Comparison of ENCODE assay signal across 1 cellular context in genomic region chrX:46580613-46581012, GRCh38.
A peak's percentile ranks its signal among the peaks of the same experiment; 100 is the strongest.
TF ChIP-seq lines count a peak whose summit lies in the region.

No MANE protein-coding gene starts in this region.

TF ChIP-seq in GM12878, 131 proteins besides CTCF, POLR2A, EP300 and RAD21 (continued from another document and continues in another):
- TF ChIP-seq, protein P1, sequence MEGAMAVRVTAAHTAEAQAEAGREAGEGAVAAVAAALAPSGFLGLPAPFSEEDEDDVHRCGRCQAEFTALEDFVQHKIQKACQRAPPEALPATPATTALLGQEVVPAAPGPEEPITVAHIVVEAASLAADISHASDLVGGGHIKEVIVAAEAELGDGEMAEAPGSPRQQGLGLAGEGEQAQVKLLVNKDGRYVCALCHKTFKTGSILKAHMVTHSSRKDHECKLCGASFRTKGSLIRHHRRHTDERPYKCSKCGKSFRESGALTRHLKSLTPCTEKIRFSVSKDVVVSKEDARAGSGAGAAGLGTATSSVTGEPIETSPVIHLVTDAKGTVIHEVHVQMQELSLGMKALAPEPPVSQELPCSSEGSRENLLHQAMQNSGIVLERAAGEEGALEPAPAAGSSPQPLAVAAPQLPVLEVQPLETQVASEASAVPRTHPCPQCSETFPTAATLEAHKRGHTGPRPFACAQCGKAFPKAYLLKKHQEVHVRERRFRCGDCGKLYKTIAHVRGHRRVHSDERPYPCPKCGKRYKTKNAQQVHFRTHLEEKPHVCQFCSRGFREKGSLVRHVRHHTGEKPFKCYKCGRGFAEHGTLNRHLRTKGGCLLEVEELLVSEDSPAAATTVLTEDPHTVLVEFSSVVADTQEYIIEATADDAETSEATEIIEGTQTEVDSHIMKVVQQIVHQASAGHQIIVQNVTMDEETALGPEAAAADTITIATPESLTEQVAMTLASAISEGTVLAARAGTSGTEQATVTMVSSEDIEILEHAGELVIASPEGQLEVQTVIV (IDR thresholded peaks at IDR 0.05; ENCODE audit: borderline replicate concordance, partially characterized antibody), result no peak
- no peak for TF ChIP-seq ESRRA (IDR thresholded peaks at IDR 0.05; ENCODE audit: low read length)
- TF ChIP-seq, protein P2, sequence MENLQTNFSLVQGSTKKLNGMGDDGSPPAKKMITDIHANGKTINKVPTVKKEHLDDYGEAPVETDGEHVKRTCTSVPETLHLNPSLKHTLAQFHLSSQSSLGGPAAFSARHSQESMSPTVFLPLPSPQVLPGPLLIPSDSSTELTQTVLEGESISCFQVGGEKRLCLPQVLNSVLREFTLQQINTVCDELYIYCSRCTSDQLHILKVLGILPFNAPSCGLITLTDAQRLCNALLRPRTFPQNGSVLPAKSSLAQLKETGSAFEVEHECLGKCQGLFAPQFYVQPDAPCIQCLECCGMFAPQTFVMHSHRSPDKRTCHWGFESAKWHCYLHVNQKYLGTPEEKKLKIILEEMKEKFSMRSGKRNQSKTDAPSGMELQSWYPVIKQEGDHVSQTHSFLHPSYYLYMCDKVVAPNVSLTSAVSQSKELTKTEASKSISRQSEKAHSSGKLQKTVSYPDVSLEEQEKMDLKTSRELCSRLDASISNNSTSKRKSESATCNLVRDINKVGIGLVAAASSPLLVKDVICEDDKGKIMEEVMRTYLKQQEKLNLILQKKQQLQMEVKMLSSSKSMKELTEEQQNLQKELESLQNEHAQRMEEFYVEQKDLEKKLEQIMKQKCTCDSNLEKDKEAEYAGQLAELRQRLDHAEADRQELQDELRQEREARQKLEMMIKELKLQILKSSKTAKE (IDR thresholded peaks at IDR 0.05; ENCODE audit: low read depth, poor library complexity, severe bottlenecking), result no peak
- TF ChIP-seq MEF2B (IDR thresholded peaks at IDR 0.05; ENCODE audit: partially characterized antibody, poor library complexity, severe bottlenecking), result no peak
- TF ChIP-seq STAT1 (conservative IDR thresholded peaks at IDR 0.05), result no peak
- no peak for TF ChIP-seq EGR1 (IDR thresholded peaks at IDR 0.05; ENCODE audit: borderline replicate concordance in 1 of 2, low read depth in 2 of 2, low read length in 2 of 2)
- TF ChIP-seq KAT2A (conservative IDR thresholded peaks at IDR 0.05; ENCODE audit: control insufficient read depth, low read depth, low read length), result no peak
- no peak for TF ChIP-seq HDGF (IDR thresholded peaks at IDR 0.05)
- peak in 1 of 2 experiments; percentile 51; a peak in 1 of 4 replicates for TF ChIP-seq ETV6 (conservative IDR thresholded peaks at IDR 0.05 in 1 of 2, IDR thresholded peaks at IDR 0.05 in 1 of 2; ENCODE audit: borderline replicate concordance in 1 of 2, low read depth in 1 of 2)
- TF ChIP-seq, protein P3, sequence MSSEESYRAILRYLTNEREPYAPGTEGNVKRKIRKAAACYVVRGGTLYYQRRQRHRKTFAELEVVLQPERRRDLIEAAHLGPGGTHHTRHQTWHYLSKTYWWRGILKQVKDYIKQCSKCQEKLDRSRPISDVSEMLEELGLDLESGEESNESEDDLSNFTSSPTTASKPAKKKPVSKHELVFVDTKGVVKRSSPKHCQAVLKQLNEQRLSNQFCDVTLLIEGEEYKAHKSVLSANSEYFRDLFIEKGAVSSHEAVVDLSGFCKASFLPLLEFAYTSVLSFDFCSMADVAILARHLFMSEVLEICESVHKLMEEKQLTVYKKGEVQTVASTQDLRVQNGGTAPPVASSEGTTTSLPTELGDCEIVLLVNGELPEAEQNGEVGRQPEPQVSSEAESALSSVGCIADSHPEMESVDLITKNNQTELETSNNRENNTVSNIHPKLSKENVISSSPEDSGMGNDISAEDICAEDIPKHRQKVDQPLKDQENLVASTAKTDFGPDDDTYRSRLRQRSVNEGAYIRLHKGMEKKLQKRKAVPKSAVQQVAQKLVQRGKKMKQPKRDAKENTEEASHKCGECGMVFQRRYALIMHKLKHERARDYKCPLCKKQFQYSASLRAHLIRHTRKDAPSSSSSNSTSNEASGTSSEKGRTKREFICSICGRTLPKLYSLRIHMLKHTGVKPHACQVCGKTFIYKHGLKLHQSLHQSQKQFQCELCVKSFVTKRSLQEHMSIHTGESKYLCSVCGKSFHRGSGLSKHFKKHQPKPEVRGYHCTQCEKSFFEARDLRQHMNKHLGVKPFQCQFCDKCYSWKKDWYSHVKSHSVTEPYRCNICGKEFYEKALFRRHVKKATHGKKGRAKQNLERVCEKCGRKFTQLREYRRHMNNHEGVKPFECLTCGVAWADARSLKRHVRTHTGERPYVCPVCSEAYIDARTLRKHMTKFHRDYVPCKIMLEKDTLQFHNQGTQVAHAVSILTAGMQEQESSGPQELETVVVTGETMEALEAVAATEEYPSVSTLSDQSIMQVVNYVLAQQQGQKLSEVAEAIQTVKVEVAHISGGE (CRISPR knock-in tag; IDR thresholded peaks at IDR 0.05), result no peak
- TF ChIP-seq, protein P4, sequence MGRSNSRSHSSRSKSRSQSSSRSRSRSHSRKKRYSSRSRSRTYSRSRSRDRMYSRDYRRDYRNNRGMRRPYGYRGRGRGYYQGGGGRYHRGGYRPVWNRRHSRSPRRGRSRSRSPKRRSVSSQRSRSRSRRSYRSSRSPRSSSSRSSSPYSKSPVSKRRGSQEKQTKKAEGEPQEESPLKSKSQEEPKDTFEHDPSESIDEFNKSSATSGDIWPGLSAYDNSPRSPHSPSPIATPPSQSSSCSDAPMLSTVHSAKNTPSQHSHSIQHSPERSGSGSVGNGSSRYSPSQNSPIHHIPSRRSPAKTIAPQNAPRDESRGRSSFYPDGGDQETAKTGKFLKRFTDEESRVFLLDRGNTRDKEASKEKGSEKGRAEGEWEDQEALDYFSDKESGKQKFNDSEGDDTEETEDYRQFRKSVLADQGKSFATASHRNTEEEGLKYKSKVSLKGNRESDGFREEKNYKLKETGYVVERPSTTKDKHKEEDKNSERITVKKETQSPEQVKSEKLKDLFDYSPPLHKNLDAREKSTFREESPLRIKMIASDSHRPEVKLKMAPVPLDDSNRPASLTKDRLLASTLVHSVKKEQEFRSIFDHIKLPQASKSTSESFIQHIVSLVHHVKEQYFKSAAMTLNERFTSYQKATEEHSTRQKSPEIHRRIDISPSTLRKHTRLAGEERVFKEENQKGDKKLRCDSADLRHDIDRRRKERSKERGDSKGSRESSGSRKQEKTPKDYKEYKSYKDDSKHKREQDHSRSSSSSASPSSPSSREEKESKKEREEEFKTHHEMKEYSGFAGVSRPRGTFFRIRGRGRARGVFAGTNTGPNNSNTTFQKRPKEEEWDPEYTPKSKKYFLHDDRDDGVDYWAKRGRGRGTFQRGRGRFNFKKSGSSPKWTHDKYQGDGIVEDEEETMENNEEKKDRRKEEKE (IDR thresholded peaks at IDR 0.05), result no peak
- TF ChIP-seq, protein P5, sequence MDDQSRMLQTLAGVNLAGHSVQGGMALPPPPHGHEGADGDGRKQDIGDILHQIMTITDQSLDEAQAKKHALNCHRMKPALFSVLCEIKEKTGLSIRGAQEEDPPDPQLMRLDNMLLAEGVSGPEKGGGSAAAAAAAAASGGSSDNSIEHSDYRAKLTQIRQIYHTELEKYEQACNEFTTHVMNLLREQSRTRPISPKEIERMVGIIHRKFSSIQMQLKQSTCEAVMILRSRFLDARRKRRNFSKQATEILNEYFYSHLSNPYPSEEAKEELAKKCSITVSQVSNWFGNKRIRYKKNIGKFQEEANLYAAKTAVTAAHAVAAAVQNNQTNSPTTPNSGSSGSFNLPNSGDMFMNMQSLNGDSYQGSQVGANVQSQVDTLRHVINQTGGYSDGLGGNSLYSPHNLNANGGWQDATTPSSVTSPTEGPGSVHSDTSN (IDR thresholded peaks at IDR 0.05; ENCODE audit: insufficient replicate concordance, low read depth, low read length), result no peak
- TF ChIP-seq TCF3 (IDR thresholded peaks at IDR 0.05; ENCODE audit: borderline replicate concordance, insufficient read depth, low read depth, low read length), result no peak
- TF ChIP-seq SMAD1 (IDR thresholded peaks at IDR 0.05; ENCODE audit: low read depth, partially characterized antibody), result no peak
- no peak for TF ChIP-seq CEBPZ (IDR thresholded peaks at IDR 0.05; ENCODE audit: low read depth, low read length)
- peak; percentile 78; the same call in 1 of the 2 replicates for TF ChIP-seq BCL11A (IDR thresholded peaks at IDR 0.05; ENCODE audit: low read depth, low read length)
- 0 out of 2 replicates have a peak, but pooled peaks have one; percentile 15 for TF ChIP-seq MTA2 (IDR thresholded peaks at IDR 0.05; ENCODE audit: low read depth)
- no peak for TF ChIP-seq TCF7 (IDR thresholded peaks at IDR 0.05; ENCODE audit: borderline replicate concordance)
- no peak for TF ChIP-seq CBX5 (IDR thresholded peaks at IDR 0.05; ENCODE audit: low read depth)
- no peak for TF ChIP-seq E2F4 (IDR thresholded peaks at IDR 0.05; ENCODE audit: low read depth, low read length)
- TF ChIP-seq NFXL1 (IDR thresholded peaks at IDR 0.05; ENCODE audit: borderline replicate concordance), result no peak
- no peak for TF ChIP-seq TBL1XR1 (IDR thresholded peaks at IDR 0.05; ENCODE audit: low read depth, low read length)
- TF ChIP-seq ZNF384 (IDR thresholded peaks at IDR 0.05; ENCODE audit: borderline replicate concordance, low read depth, low read length), result no peak
- no peak for TF ChIP-seq ZNF207 (IDR thresholded peaks at IDR 0.05; ENCODE audit: borderline replicate concordance)
- no peak for TF ChIP-seq RCOR1 (conservative IDR thresholded peaks at IDR 0.05; ENCODE audit: low read depth, low read length)
- TF ChIP-seq POLR2AphosphoS2 (IDR thresholded peaks at IDR 0.05; ENCODE audit: low read depth, low read length), result no peak
- no peak for TF ChIP-seq KDM1A (IDR thresholded peaks at IDR 0.05; ENCODE audit: borderline replicate concordance)
- TF ChIP-seq, protein P6, sequence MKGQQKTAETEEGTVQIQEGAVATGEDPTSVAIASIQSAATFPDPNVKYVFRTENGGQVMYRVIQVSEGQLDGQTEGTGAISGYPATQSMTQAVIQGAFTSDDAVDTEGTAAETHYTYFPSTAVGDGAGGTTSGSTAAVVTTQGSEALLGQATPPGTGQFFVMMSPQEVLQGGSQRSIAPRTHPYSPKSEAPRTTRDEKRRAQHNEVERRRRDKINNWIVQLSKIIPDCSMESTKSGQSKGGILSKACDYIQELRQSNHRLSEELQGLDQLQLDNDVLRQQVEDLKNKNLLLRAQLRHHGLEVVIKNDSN (IDR thresholded peaks at IDR 0.05; ENCODE audit: borderline replicate concordance, extremely low read length, insufficient read depth, low read depth, low read length), result no peak
- peak; percentile 37; the same call in 1 of the 2 replicates for TF ChIP-seq RUNX3 (IDR thresholded peaks at IDR 0.05; ENCODE audit: low read length)
- no peak for TF ChIP-seq FOXK2 (IDR thresholded peaks at IDR 0.05)
- no peak for TF ChIP-seq CEBPB (IDR thresholded peaks at IDR 0.05; ENCODE audit: borderline replicate concordance in 1 of 2, low read depth in 2 of 2, low read length in 2 of 2)
- TF ChIP-seq EED (IDR thresholded peaks at IDR 0.05; ENCODE audit: low read depth), result peak; percentile 31; the same call in 1 of the 2 replicates
- TF ChIP-seq PRDM15 (CRISPR knock-in tag; IDR thresholded peaks at IDR 0.05), result no peak
- TF ChIP-seq HCFC1 (IDR thresholded peaks at IDR 0.05; ENCODE audit: low read length), result no peak
- no peak for TF ChIP-seq ZZZ3 (IDR thresholded peaks at IDR 0.05; ENCODE audit: control insufficient read depth, insufficient read length, low read depth)
- peak; percentile 45; the same call in 1 of the 2 replicates for TF ChIP-seq ATF7 (IDR thresholded peaks at IDR 0.05; ENCODE audit: low read depth)
- peak; percentile 63; the same call in 1 of the 2 replicates for TF ChIP-seq NR2F1 (conservative IDR thresholded peaks at IDR 0.05)
- TF ChIP-seq SMARCA5 (IDR thresholded peaks at IDR 0.05), result no peak
- no peak for TF ChIP-seq HDAC2 (IDR thresholded peaks at IDR 0.05)
